In genomic region chr16:51119576-51120288, GRCh38 we compare ENCODE assay signal across 31 cellular contexts. TPM values are rescaled to one million over a fixed set of nuclear protein-coding genes. Genes with fewer than 3 reads are reported as not detected.
DNase-seq lines count a peak whose midpoint lies in the region; ATAC-seq and TF ChIP-seq lines count a peak whose summit lies in the region.
"Had no signal": no experiment of that assay in that cellular context is flagged by ENCODE, and none has a peak within 500 bp of the region (broad histone marks: within the 10 kb centered on the region; RNA-seq: fewer than 3 reads in every experiment).

No MANE protein-coding gene starts in this region.

- no peaks in the 10 kb centered on the region for H3K79me2 ChIP-seq in GM23248 (ENCODE audit: insufficient read depth)

- WGBS in GM23248 (ENCODE audit: low coverage in 1 of 2, low lambda C conversion rate in 2 of 2, missing lambda C conversion rate in 2 of 2), 2 experiments, result 26 to 29% methylated on average over 11 of the region's 11 CpGs
- 90% methylated on average over 11 of the region's 11 CpGs for WGBS in mesenchymal stem cell

- ATAC-seq in activated naive CD8-positive, alpha-beta T cell treated with anti-CD3 and anti-CD28 coated beads, Interleukin-2, amount 50 U/mL, for 24 hours, result no peak
- no peak for ATAC-seq in GM21360 (IDR thresholded peaks at IDR 0.05; ENCODE audit: unreplicated experiment)
- ATAC-seq: activated T-cell treated with anti-CD3 and anti-CD28 coated beads, Interleukin-2, amount 50 U/mL, for 72 hours; esophagus mucosa; gastroesophageal sphincter; stimulated activated effector memory CD8-positive, alpha-beta T cell treated with anti-CD3 and anti-CD28 coated beads, Interleukin-12 subunit alpha, Interleukin-12 subunit beta, amount 100 ng/mL, for 72 hours; T-helper 17 cell had no signal

- H3K4me2 ChIP-seq in GM23248 (ENCODE audit: unreplicated experiment) (peak overlapping the region; percentile 38), mesenchymal stem cell (ENCODE audit: low read length, poor library complexity, severe bottlenecking) (no peak overlapping the region)

- H2AFZ ChIP-seq in GM23248 (peak overlapping the region; percentile 57), mesenchymal stem cell (ENCODE audit: low read depth, low read length) (no peak overlapping the region)

- H3K4ac ChIP-seq in mesenchymal stem cell (ENCODE audit: low read depth in 1 of 2, low read length in 2 of 2), result no peak overlapping the region

- H2BK12ac ChIP-seq in mesenchymal stem cell (ENCODE audit: low read length in 2 of 2), result no peak overlapping the region

- no peak overlapping the region for H3K23ac ChIP-seq in mesenchymal stem cell (ENCODE audit: low read length in 2 of 2)

- H3K36me3 ChIP-seq in GM23248 (ENCODE audit: low read depth), result no peaks in the 10 kb centered on the region
- H3K36me3 ChIP-seq in mesenchymal stem cell (ENCODE audit: control insufficient read depth in 1 of 2, insufficient read depth in 2 of 2, low read depth in 1 of 2, low read length in 2 of 2), result no peaks in the 10 kb centered on the region
- H3K36me3 ChIP-seq: gastroesophageal sphincter, MG63, spleen, suprapubic skin had no signal

- H3K9me3 Mint-ChIP-seq in activated naive CD8-positive, alpha-beta T cell treated with anti-CD3 and anti-CD28 coated beads, Interleukin-2, amount 50 U/mL, for 24 hours, result no peaks in the 10 kb centered on the region
- H3K9me3 Mint-ChIP-seq: activated CD4-positive, alpha-beta T cell treated with anti-CD3 and anti-CD28 coated beads, Interleukin-2, amount 10 ng/mL, durations not matched to agents 24 days and 14 days; activated T-cell treated with anti-CD3 and anti-CD28 coated beads, Interleukin-2, amount 50 U/mL, for 72 hours had no signal

- H2BK15ac ChIP-seq in mesenchymal stem cell (ENCODE audit: low read depth, poor library complexity, severe bottlenecking), result no peak overlapping the region

- in situ Hi-C loops in GM23248 (cut with MboI), result no loop called here

- H3K4me3 ChIP-seq in GM23248 (peak overlapping the region; percentile 23; the same call in 1 of the 2 replicates), fibroblast of mammary gland (ENCODE audit: control insufficient read depth, low read depth, low read length) (no peak overlapping the region), mesenchymal stem cell (ENCODE audit: insufficient read depth in 1 of 2, low read depth in 1 of 2, low read length in 2 of 2) (peak overlapping the region in 1 of 2 experiments; percentile 60)
- H3K4me3 ChIP-seq: gastroesophageal sphincter, lung, MG63, spleen, suprapubic skin had no signal

- H3K79me1 ChIP-seq in mesenchymal stem cell (replicated peaks; ENCODE audit: low read length, poor library complexity, severe bottlenecking), result no peaks in the 10 kb centered on the region

- H3F3A ChIP-seq in GM23248 (ENCODE audit: insufficient read depth), result peaks cover 7% of the 10 kb centered on the region; the same call in 1 of the 2 replicates

- no peaks in the 10 kb centered on the region for H3K36me3 Mint-ChIP-seq in activated naive CD8-positive, alpha-beta T cell treated with anti-CD3 and anti-CD28 coated beads, Interleukin-2, amount 50 U/mL, for 24 hours (ENCODE audit: low read depth)
- H3K36me3 Mint-ChIP-seq: stimulated activated effector memory CD8-positive, alpha-beta T cell treated with anti-CD3 and anti-CD28 coated beads, Interleukin-12 subunit alpha, Interleukin-12 subunit beta, amount 100 ng/mL, for 72 hours had no signal

- H3K9me3 ChIP-seq in GM23248 (ENCODE audit: low read depth) (no peaks in the 10 kb centered on the region), mesenchymal stem cell (ENCODE audit: control insufficient read depth, low read length) (no peaks in the 10 kb centered on the region)
- H3K9me3 ChIP-seq: gastroesophageal sphincter, MG63, spleen, suprapubic skin had no signal

- no peak overlapping the region for H2AK5ac ChIP-seq in mesenchymal stem cell (ENCODE audit: low read length, severe bottlenecking)

- H3K9ac ChIP-seq in GM23248 (no peak overlapping the region), mesenchymal stem cell (ENCODE audit: low read length) (peak overlapping the region; percentile 44)

- H3K27ac ChIP-seq in GM23248 (no peak overlapping the region), mesenchymal stem cell (ENCODE audit: low read length, poor library complexity, severe bottlenecking) (no peak overlapping the region)
- H3K27ac ChIP-seq: gastroesophageal sphincter, spleen, suprapubic skin had no signal

- DNase-seq in GM23248, result peak; percentile 77
- peak; percentile 56 for DNase-seq in fibroblast of mammary gland (ENCODE audit: low read depth)
- DNase-seq in mesenchymal stem cell, result no peak
- DNase-seq in superior temporal gyrus (ENCODE audit: extremely low spot score), result peak; percentile 50
- DNase-seq in activated naive CD8-positive, alpha-beta T cell treated with anti-CD3 and anti-CD28 coated beads, Interleukin-2, amount 50 U/mL, for 24 hours, result no peak
- no peak for DNase-seq in cerebellum (ENCODE audit: low spot score)
- no peak for DNase-seq in mesenteric fat pad (ENCODE audit: low spot score)
- DNase-seq: activated CD4-positive, alpha-beta T cell treated with anti-CD3 and anti-CD28 coated beads, Interleukin-2, amount 10 ng/mL, durations not matched to agents 24 days and 14 days; activated naive CD4-positive, alpha-beta T cell treated with Interleukin-2 at 50 U/mL for 16 hours; activated T-cell treated with anti-CD3 and anti-CD28 coated beads, Interleukin-2, amount 50 U/mL, for 72 hours; amniotic stem cell; effector memory CD4-positive, alpha-beta T cell; GOT3; KBM-7; kidney; MG63; NCI-H1417; NCI-H2081; NCI-H446; NK-92 treated with Interleukin-12 subunit alpha and Interleukin-12 subunit beta, amount 100 ng/mL, for 24 hours; spleen; stimulated activated CD4-positive, alpha-beta T cell treated with anti-CD3 and anti-CD28 coated beads, Interleukin-2, amount 100 ng/mL, for 48 hours; T-helper 17 cell had no signal

- H3K4me1 Mint-ChIP-seq in activated naive CD8-positive, alpha-beta T cell treated with anti-CD3 and anti-CD28 coated beads, Interleukin-2, amount 50 U/mL, for 24 hours, result no peaks in the 10 kb centered on the region
- H3K4me1 Mint-ChIP-seq: activated CD4-positive, alpha-beta T cell treated with anti-CD3 and anti-CD28 coated beads, Interleukin-2, amount 10 ng/mL, durations not matched to agents 24 days and 14 days; stimulated activated effector memory CD8-positive, alpha-beta T cell treated with anti-CD3 and anti-CD28 coated beads, Interleukin-12 subunit alpha, Interleukin-12 subunit beta, amount 100 ng/mL, for 72 hours had no signal

- no peak overlapping the region for H3K18ac ChIP-seq in mesenchymal stem cell (ENCODE audit: low read depth in 1 of 2, low read length in 2 of 2)

- H3K9me2 ChIP-seq in GM23248 (ENCODE audit: insufficient read depth), result no peaks in the 10 kb centered on the region

- peaks cover 1% of the 10 kb centered on the region; the same call in 1 of the 2 replicates for H3K27me3 ChIP-seq in GM23248 (replicated peaks; ENCODE audit: insufficient read depth)
- peaks cover 8 to 40% of the 10 kb centered on the region in 2 experiments for H3K27me3 ChIP-seq in mesenchymal stem cell (ENCODE audit: control insufficient read depth in 1 of 2, insufficient read depth in 1 of 2, low read length in 2 of 2)
- H3K27me3 ChIP-seq: MG63 had no signal

- H4K91ac ChIP-seq in mesenchymal stem cell (ENCODE audit: low read length), result no peak overlapping the region

- H4K20me1 ChIP-seq in GM23248 (ENCODE audit: insufficient read depth), result no peaks in the 10 kb centered on the region

- no peak overlapping the region for H3K27ac Mint-ChIP-seq in activated naive CD8-positive, alpha-beta T cell treated with anti-CD3 and anti-CD28 coated beads, Interleukin-2, amount 50 U/mL, for 24 hours
- H3K27ac Mint-ChIP-seq: activated CD4-positive, alpha-beta T cell treated with anti-CD3 and anti-CD28 coated beads, Interleukin-2, amount 10 ng/mL, durations not matched to agents 24 days and 14 days; activated T-cell treated with anti-CD3 and anti-CD28 coated beads, Interleukin-2, amount 50 U/mL, for 72 hours; stimulated activated effector memory CD8-positive, alpha-beta T cell treated with anti-CD3 and anti-CD28 coated beads, Interleukin-12 subunit alpha, Interleukin-12 subunit beta, amount 100 ng/mL, for 72 hours; T-helper 17 cell had no signal

- H3K4me3 Mint-ChIP-seq in activated naive CD8-positive, alpha-beta T cell treated with anti-CD3 and anti-CD28 coated beads, Interleukin-2, amount 50 U/mL, for 24 hours, result no peak overlapping the region
- H3K4me3 Mint-ChIP-seq: activated CD4-positive, alpha-beta T cell treated with anti-CD3 and anti-CD28 coated beads, Interleukin-2, amount 10 ng/mL, durations not matched to agents 24 days and 14 days; activated T-cell treated with anti-CD3 and anti-CD28 coated beads, Interleukin-2, amount 50 U/mL, for 72 hours; stimulated activated effector memory CD8-positive, alpha-beta T cell treated with anti-CD3 and anti-CD28 coated beads, Interleukin-12 subunit alpha, Interleukin-12 subunit beta, amount 100 ng/mL, for 72 hours; T-helper 17 cell had no signal

- H3K27me3 Mint-ChIP-seq in activated naive CD8-positive, alpha-beta T cell treated with anti-CD3 and anti-CD28 coated beads, Interleukin-2, amount 50 U/mL, for 24 hours, result peaks cover 34% of the 10 kb centered on the region

- TF ChIP-seq CTCF in fibroblast of mammary gland (conservative IDR thresholded peaks at IDR 0.05; ENCODE audit: control insufficient read depth, insufficient read depth, low read depth, low read length), result no peak

- no peak overlapping the region for H3K14ac ChIP-seq in mesenchymal stem cell (ENCODE audit: low read length in 2 of 2)

- no peak overlapping the region for H2BK120ac ChIP-seq in mesenchymal stem cell (ENCODE audit: low read depth, low read length)

- H4K8ac ChIP-seq in mesenchymal stem cell (ENCODE audit: low read length), result no peak overlapping the region

- H2BK5ac ChIP-seq in mesenchymal stem cell (ENCODE audit: low read depth, low read length, poor library complexity, severe bottlenecking), result no peak overlapping the region

- peaks cover 9% of the 10 kb centered on the region for H3K4me1 ChIP-seq in GM23248 (ENCODE audit: insufficient read depth)
- no peaks in the 10 kb centered on the region for H3K4me1 ChIP-seq in mesenchymal stem cell (ENCODE audit: control insufficient read depth, insufficient read depth, low read depth, low read length)
- H3K4me1 ChIP-seq: gastroesophageal sphincter, spleen, suprapubic skin had no signal

RNA-seq across cellular contexts. Expression of gene SALL1, which starts 31.3 kb away (rescaled TPM):
- 1.8 and 2.6 TPM in 2 replicates for total RNA-seq in GM23248 (2014; rRNA removed; shearing (Covaris generic))
- 1.7 and 1.8 TPM in 2 replicates for polyA plus RNA-seq in GM23248 (2016; fragmentation: Nextera tagmentation; extraction: Ambion mirVana)
- 52.3 TPM for polyA plus RNA-seq in mesenchymal stem cell (2013, experiment 1 of 2)
- polyA plus RNA-seq in mesenchymal stem cell (2013, experiment 2 of 2), result 50.1 TPM
- total RNA-seq in cerebellum (5.0 TPM), mesenteric fat pad (0.45 TPM)
- total RNA-seq: activated CD4-positive, alpha-beta T cell treated with anti-CD3 and anti-CD28 coated beads, Interleukin-2, amount 10 ng/mL, durations not matched to agents 24 days and 14 days; activated T-cell treated with anti-CD3 and anti-CD28 coated beads, Interleukin-2, amount 50 U/mL, for 72 hours; esophagus mucosa; gastroesophageal sphincter; HT-29; SK-MEL-5; spleen; T-helper 17 cell had no signal
- polyA plus RNA-seq: lung had no signal

Comparison
In these comparisons a context has a peak if more than half of its experiments do, and no peak if none do; other contexts are left out.
1. DNase-seq: peak in GM23248 (single experiment), fibroblast of mammary gland (single experiment) and superior temporal gyrus (single experiment); none in mesenchymal stem cell (single experiment), activated naive CD8-positive, alpha-beta T cell treated with anti-CD3 and anti-CD28 coated beads, Interleukin-2, amount 50 U/mL, for 24 hours (single experiment), cerebellum (single experiment) and mesenteric fat pad (single experiment).